Comparison of ENCODE assay signal across 8 cellular contexts in genomic region chr2:237675326-237675725, GRCh38. TPM values are rescaled to one million over a fixed set of nuclear protein-coding genes. Genes with fewer than 3 reads are reported as not detected.
DNase-seq lines count a peak whose midpoint lies in the region; ATAC-seq, FAIRE-seq and TF ChIP-seq lines count a peak whose summit lies in the region.

No MANE protein-coding gene starts in this region.

- no peaks in the 10 kb centered on the region for H3K9me3 Mint-ChIP-seq in activated T-helper 1 cell treated with anti-CD3 and anti-CD28 coated beads, Interleukin-12 subunit alpha, Interleukin-12 subunit beta, Interleukin-2, Interleukin-4 antibody, amounts not matched to agents 30 ng/mL and 10 ng/mL and 1 ng/mL, durations not matched to agents 14 hours and 24 hours and 36 hours
- no peaks in the 10 kb centered on the region for H3K9me3 Mint-ChIP-seq in stimulated activated memory B cell treated with anti-CD40 and anti-IgM and Interleukin-4, amounts not matched to agents 10 μg/mL and 1 μg/mL and 100 μg/mL, for 72 hours

- peak overlapping the region in 2 of 3 experiments; percentile 50 to 65 for H3K4me3 ChIP-seq in keratinocyte (ENCODE audit: control insufficient read depth in 2 of 3, extremely low read depth in 1 of 3, insufficient read depth in 2 of 3, low read depth in 1 of 3, low read length in 3 of 3)

- H3K36me3 ChIP-seq in keratinocyte (ENCODE audit: control insufficient read depth in 2 of 2, extremely low read depth in 1 of 2, insufficient read depth in 2 of 2, low read length in 2 of 2), result no peaks in the 10 kb centered on the region

- no peaks in the 10 kb centered on the region for H3K9me1 ChIP-seq in keratinocyte (ENCODE audit: control insufficient read depth, extremely low read depth, insufficient read depth, low read length)

- peak in 2 of 3 experiments; percentile 59 to 78 for DNase-seq in NCI-H1417 (lab: John Stamatoyannopoulos, UW)
- DNase-seq in NCI-H1417 treated with DMSO at 0.1 percent for 48 hours (lab: John Stamatoyannopoulos, UW), result no peak
- no peak for DNase-seq in activated T-helper 1 cell treated with anti-CD3 and anti-CD28 coated beads, Interleukin-12 subunit alpha, Interleukin-12 subunit beta, Interleukin-2, Interleukin-4 antibody, amounts not matched to agents 30 ng/mL and 10 ng/mL and 1 ng/mL, durations not matched to agents 14 hours and 24 hours and 36 hours (ENCODE audit: low spot score)
- no peak for DNase-seq in keratinocyte (ENCODE audit: low read depth, low spot score)
- DNase-seq in SK-N-DZ (ENCODE audit: low spot score), result no peak
- DNase-seq in HuH-7.5 (ENCODE audit: low spot score), result no peak
- DNase-seq in GF-D8 (lab: John Stamatoyannopoulos, UW), result no peak

- no peak for FAIRE-seq in keratinocyte (lab: Jason Lieb, UNC)

- no peaks in the 10 kb centered on the region for H3K36me3 Mint-ChIP-seq in activated T-helper 1 cell treated with anti-CD3 and anti-CD28 coated beads, Interleukin-12 subunit alpha, Interleukin-12 subunit beta, Interleukin-2, Interleukin-4 antibody, amounts not matched to agents 30 ng/mL and 10 ng/mL and 1 ng/mL, durations not matched to agents 14 hours and 24 hours and 36 hours (ENCODE audit: low read depth)
- H3K36me3 Mint-ChIP-seq in stimulated activated memory B cell treated with anti-CD40 and anti-IgM and Interleukin-4, amounts not matched to agents 10 μg/mL and 1 μg/mL and 100 μg/mL, for 72 hours, result no peaks in the 10 kb centered on the region

- intact Hi-C loops in activated T-helper 1 cell treated with anti-CD3 and anti-CD28 coated beads, Interleukin-12 subunit alpha, Interleukin-12 subunit beta, Interleukin-2, Interleukin-4 antibody, amounts not matched to agents 30 ng/mL and 10 ng/mL and 1 ng/mL, durations not matched to agents 14 hours and 24 hours and 36 hours (cut with micrococcal nuclease), result loop anchor here (10.0 kb wide), 1 partner anchor 529 kb away; the partner anchor contains the start of gene ILKAP

- dilution Hi-C loops in keratinocyte (cut with MboI; ENCODE audit: extremely low pct_ligation_motif_present, low sequenced_read_pairs), result no loop called here

- H3K4me1 Mint-ChIP-seq in activated T-helper 1 cell treated with anti-CD3 and anti-CD28 coated beads, Interleukin-12 subunit alpha, Interleukin-12 subunit beta, Interleukin-2, Interleukin-4 antibody, amounts not matched to agents 30 ng/mL and 10 ng/mL and 1 ng/mL, durations not matched to agents 14 hours and 24 hours and 36 hours (ENCODE audit: low read depth), result peaks cover 51% of the 10 kb centered on the region
- H3K4me1 Mint-ChIP-seq in stimulated activated memory B cell treated with anti-CD40 and anti-IgM and Interleukin-4, amounts not matched to agents 10 μg/mL and 1 μg/mL and 100 μg/mL, for 72 hours, result peaks cover 72% of the 10 kb centered on the region

- no peaks in the 10 kb centered on the region for H3K9me3 ChIP-seq in keratinocyte (ENCODE audit: control insufficient read depth, low read depth, low read length)

- TF ChIP-seq CTCF in keratinocyte (optimal IDR thresholded peaks at IDR 0.05 in 1 of 3, IDR thresholded peaks at IDR 0.05 in 1 of 3, conservative IDR thresholded peaks at IDR 0.05 in 1 of 3; ENCODE audit: extremely low read depth in 1 of 3, insufficient read depth in 2 of 3, low read length in 3 of 3), result no peak

- H3K4me1 ChIP-seq in keratinocyte (ENCODE audit: control insufficient read depth, extremely low read depth, insufficient read depth, low read length), result peaks cover 27% of the 10 kb centered on the region

- no peaks in the 10 kb centered on the region for H3K79me2 ChIP-seq in keratinocyte (ENCODE audit: control insufficient read depth, insufficient read depth, low read length)

- peaks cover 3% of the 10 kb centered on the region for H3K27me3 ChIP-seq in keratinocyte (ENCODE audit: control insufficient read depth, extremely low read depth, insufficient read depth, low read length)

- H2AFZ ChIP-seq in keratinocyte (ENCODE audit: control insufficient read depth, low read length), result no peak overlapping the region

- no peak for ATAC-seq in stimulated activated memory B cell treated with anti-CD40 and anti-IgM and Interleukin-4, amounts not matched to agents 10 μg/mL and 1 μg/mL and 100 μg/mL, for 72 hours

- H3K27ac Mint-ChIP-seq in activated T-helper 1 cell treated with anti-CD3 and anti-CD28 coated beads, Interleukin-12 subunit alpha, Interleukin-12 subunit beta, Interleukin-2, Interleukin-4 antibody, amounts not matched to agents 30 ng/mL and 10 ng/mL and 1 ng/mL, durations not matched to agents 14 hours and 24 hours and 36 hours, result peak overlapping the region; percentile 96
- peak overlapping the region; percentile 90 for H3K27ac Mint-ChIP-seq in stimulated activated memory B cell treated with anti-CD40 and anti-IgM and Interleukin-4, amounts not matched to agents 10 μg/mL and 1 μg/mL and 100 μg/mL, for 72 hours

- peak overlapping the region; percentile 94 for H3K4me2 ChIP-seq in keratinocyte (ENCODE audit: control insufficient read depth, extremely low read depth, insufficient read depth, low read depth, low read length)

- peak overlapping the region; percentile 83 for H3K9ac ChIP-seq in keratinocyte (ENCODE audit: control insufficient read depth, extremely low read depth, insufficient read depth, low read length)

- H3K27me3 Mint-ChIP-seq in activated T-helper 1 cell treated with anti-CD3 and anti-CD28 coated beads, Interleukin-12 subunit alpha, Interleukin-12 subunit beta, Interleukin-2, Interleukin-4 antibody, amounts not matched to agents 30 ng/mL and 10 ng/mL and 1 ng/mL, durations not matched to agents 14 hours and 24 hours and 36 hours (ENCODE audit: insufficient read depth), result peaks cover 3% of the 10 kb centered on the region
- no peaks in the 10 kb centered on the region for H3K27me3 Mint-ChIP-seq in stimulated activated memory B cell treated with anti-CD40 and anti-IgM and Interleukin-4, amounts not matched to agents 10 μg/mL and 1 μg/mL and 100 μg/mL, for 72 hours

- no peaks in the 10 kb centered on the region for H4K20me1 ChIP-seq in keratinocyte (ENCODE audit: control insufficient read depth, extremely low read depth, insufficient read depth, low read length)

- H3K4me3 Mint-ChIP-seq in activated T-helper 1 cell treated with anti-CD3 and anti-CD28 coated beads, Interleukin-12 subunit alpha, Interleukin-12 subunit beta, Interleukin-2, Interleukin-4 antibody, amounts not matched to agents 30 ng/mL and 10 ng/mL and 1 ng/mL, durations not matched to agents 14 hours and 24 hours and 36 hours, result peak overlapping the region; percentile 75
- H3K4me3 Mint-ChIP-seq in stimulated activated memory B cell treated with anti-CD40 and anti-IgM and Interleukin-4, amounts not matched to agents 10 μg/mL and 1 μg/mL and 100 μg/mL, for 72 hours, result peak overlapping the region; percentile 74

- peak overlapping the region; percentile 88 for H3K27ac ChIP-seq in keratinocyte (ENCODE audit: control insufficient read depth, insufficient read depth, low read length)

RNA-seq across cellular contexts. Expression of gene LRRFIP1, which starts 47.9 kb away (rescaled TPM):
- 212 and 226 TPM in 2 replicates for total RNA-seq in activated T-helper 1 cell treated with anti-CD3 and anti-CD28 coated beads, Interleukin-12 subunit alpha, Interleukin-12 subunit beta, Interleukin-2, Interleukin-4 antibody, amounts not matched to agents 30 ng/mL and 10 ng/mL and 1 ng/mL, durations not matched to agents 14 hours and 24 hours and 36 hours
- polyA plus RNA-seq in keratinocyte, result 69.7 to 115 TPM (median 112 TPM) in 3 replicates
- 305 TPM for polyA plus RNA-seq in keratinocyte (2011; ENCODE audit: low read depth)
- 67.2 and 85.7 TPM in 2 replicates for polyA plus RNA-seq in keratinocyte (2011; cell fraction: cytosol; rRNA removed)
- polyA plus RNA-seq in keratinocyte (2011; cell fraction: nucleus; rRNA removed), result 110 and 143 TPM in 2 replicates
- 74.2 and 112 TPM in 2 replicates for polyA plus RNA-seq in keratinocyte (2012; ENCODE audit: low replicate concordance)
- 31.8 to 118 TPM (median 45.0 TPM) in 3 replicates for polyA minus RNA-seq in keratinocyte
- polyA minus RNA-seq in keratinocyte (2011; cell fraction: cytosol; rRNA and poly(A)+ RNA removed), result 40.3 TPM
- polyA minus RNA-seq in keratinocyte (2011; cell fraction: nucleus; rRNA and poly(A)+ RNA removed), result 62.3 and 149 TPM in 2 replicates
- polyA plus RNA-seq in SK-N-DZ (2014; cell fraction: cytosol; rRNA removed), result 16.2 and 21.1 TPM in 2 replicates
- polyA plus RNA-seq in SK-N-DZ (2014; cell fraction: nucleus; rRNA removed), result 26.0 and 29.8 TPM in 2 replicates

Comparison
In these comparisons a context has a peak if more than half of its experiments do, and no peak if none do; other contexts are left out.
1. DNase-seq: peak in NCI-H1417 (2 of 3); none in NCI-H1417 treated with DMSO at 0.1 percent for 48 hours (single experiment), activated T-helper 1 cell treated with anti-CD3 and anti-CD28 coated beads, Interleukin-12 subunit alpha, Interleukin-12 subunit beta, Interleukin-2, Interleukin-4 antibody, amounts not matched to agents 30 ng/mL and 10 ng/mL and 1 ng/mL, durations not matched to agents 14 hours and 24 hours and 36 hours (single experiment), keratinocyte (single experiment), SK-N-DZ (single experiment), HuH-7.5 (single experiment) and GF-D8 (single experiment).